1 cellular context compared by ENCODE assay signal in the genomic region with DNA sequence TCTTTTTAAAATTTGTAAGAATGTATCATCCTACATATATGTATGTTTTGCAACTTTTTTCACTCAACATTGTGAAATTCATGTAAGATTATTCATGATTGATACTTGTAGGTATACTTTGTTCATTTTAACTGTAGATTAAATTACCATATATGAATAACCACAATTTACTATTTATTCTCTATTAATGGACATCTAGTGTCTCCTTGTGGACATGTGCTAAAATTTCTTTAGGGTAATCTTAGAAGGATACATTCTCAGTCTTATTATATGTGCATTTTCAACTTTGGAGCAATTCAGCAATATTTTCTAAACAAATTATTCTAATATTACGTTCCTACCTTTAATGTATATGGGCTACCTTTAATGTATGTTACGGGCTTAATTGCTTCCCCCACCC.
TF ChIP-seq lines count a peak whose summit lies in the region.

No MANE protein-coding gene starts in this region.

TF ChIP-seq in IMR-90, 13 proteins besides CTCF, POLR2A, EP300 and RAD21 (continued from another document):
- TF ChIP-seq, protein P1, sequence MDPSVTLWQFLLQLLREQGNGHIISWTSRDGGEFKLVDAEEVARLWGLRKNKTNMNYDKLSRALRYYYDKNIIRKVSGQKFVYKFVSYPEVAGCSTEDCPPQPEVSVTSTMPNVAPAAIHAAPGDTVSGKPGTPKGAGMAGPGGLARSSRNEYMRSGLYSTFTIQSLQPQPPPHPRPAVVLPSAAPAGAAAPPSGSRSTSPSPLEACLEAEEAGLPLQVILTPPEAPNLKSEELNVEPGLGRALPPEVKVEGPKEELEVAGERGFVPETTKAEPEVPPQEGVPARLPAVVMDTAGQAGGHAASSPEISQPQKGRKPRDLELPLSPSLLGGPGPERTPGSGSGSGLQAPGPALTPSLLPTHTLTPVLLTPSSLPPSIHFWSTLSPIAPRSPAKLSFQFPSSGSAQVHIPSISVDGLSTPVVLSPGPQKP (IDR thresholded peaks at IDR 0.05; ENCODE audit: borderline replicate concordance, low read depth, low read length) = no peak
TF ChIP-seq in IMR-90: peak in this region for 1.
